ENCODE assay signal across 9 cellular contexts in the genomic region with DNA sequence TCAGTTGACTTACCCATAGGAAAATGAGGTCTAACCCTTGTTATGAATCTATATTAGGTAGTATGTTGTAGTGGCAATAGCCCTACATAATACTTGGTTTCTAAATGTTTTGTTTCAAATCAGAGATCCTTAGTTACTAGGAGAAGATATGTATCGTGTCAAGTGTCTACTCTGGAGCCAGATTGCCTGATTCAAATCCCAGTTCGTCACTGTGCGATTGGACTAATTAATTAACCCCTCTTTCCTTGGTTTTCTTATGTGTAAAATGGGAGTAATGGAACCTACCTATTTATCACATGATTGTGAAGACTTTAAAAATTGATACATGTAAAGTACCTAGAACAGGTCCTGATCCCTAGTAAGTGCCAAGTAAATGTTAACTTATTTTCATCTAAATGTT. TPM values are rescaled to one million over a fixed set of nuclear protein-coding genes. Genes with fewer than 3 reads are reported as not detected.
DNase-seq lines count a peak whose midpoint lies in the region; ATAC-seq and TF ChIP-seq lines count a peak whose summit lies in the region.
"Had no signal": no experiment of that assay in that cellular context is flagged by ENCODE, and none has a peak within 500 bp of the region (broad histone marks: within the 10 kb centered on the region; RNA-seq: fewer than 3 reads in every experiment).

No MANE protein-coding gene starts in this region.

- peak overlapping the region; percentile 98 for H3K4me3 Mint-ChIP-seq in CD8-positive, alpha-beta T cell
- H3K4me3 Mint-ChIP-seq in naive thymus-derived CD8-positive, alpha-beta T cell, result peak overlapping the region; percentile 91 to 99 (median 95)

- H3K9me3 ChIP-seq in CD8-positive, alpha-beta T cell (ENCODE audit: low read length), result no peaks in the 10 kb centered on the region
- H3K9me3 ChIP-seq in KOPT-K1 (ENCODE audit: insufficient read depth, low read length, poor library complexity, severe bottlenecking) (no peaks in the 10 kb centered on the region), mammary epithelial cell (replicated peaks; ENCODE audit: insufficient read depth, low read length) (no peaks in the 10 kb centered on the region)

- no peak overlapping the region for H2AFZ ChIP-seq in mammary epithelial cell (ENCODE audit: low read depth, low read length)

- peak overlapping the region; percentile 85 for H3K9ac ChIP-seq in mammary epithelial cell (ENCODE audit: insufficient read depth, low read length)

- dilution Hi-C loops in mammary epithelial cell (cut with HindIII; ENCODE audit: low sequenced_read_pairs), result no loop called here

- no peak overlapping the region for H3K4me3 ChIP-seq in CD8-positive, alpha-beta T cell (ENCODE audit: low read depth, low read length)
- peak overlapping the region; percentile 79 to 90 (median 80) for H3K4me3 ChIP-seq in mammary epithelial cell (replicated peaks in 1 of 3; ENCODE audit: insufficient read depth in 1 of 3, low read depth in 2 of 3, low read length in 3 of 3)

- DNase-seq in CD8-positive, alpha-beta T cell, result no peak
- DNase-seq in mammary epithelial cell (no peak), GM13976 (ENCODE audit: low spot score) (no peak), amniotic stem cell (lab: John Stamatoyannopoulos, UW) (no peak)
- DNase-seq in naive thymus-derived CD8-positive, alpha-beta T cell, result no peak
- DNase-seq: NCI-H1092 had no signal

- peaks cover 42% of the 10 kb centered on the region for H3K36me3 Mint-ChIP-seq in CD8-positive, alpha-beta T cell
- peaks cover 3 to 43% (median 3%) of the 10 kb centered on the region in 3 donors for H3K36me3 Mint-ChIP-seq in naive thymus-derived CD8-positive, alpha-beta T cell

- BruUV-seq in mammary epithelial cell (replicated peaks; lab: Mats Ljungman, UMichigan), result no TSS peak

- POLR2A ChIA-PET in CD8-positive, alpha-beta T cell (lab: Charles Lee), result interaction anchor here (0.6 to 3.0 kb wide), 2 partner anchors 33 to 1222 kb away, joined by 7 to 8 read pairs; partner anchors contain the start of gene CSRNP2
- POLR2A ChIA-PET in naive thymus-derived CD8-positive, alpha-beta T cell (lab: Charles Lee), result interaction anchor here (0.7 to 1.9 kb wide), 2 partner anchors 34 to 1347 kb away, joined by 4 to 10 read pairs; partner anchors contain the start of gene CSRNP2

- peaks cover 8% of the 10 kb centered on the region for H3K36me3 ChIP-seq in CD8-positive, alpha-beta T cell (ENCODE audit: insufficient read depth, low read length)
- H3K36me3 ChIP-seq in KOPT-K1 (ENCODE audit: insufficient read depth, low read length) (peaks cover 37% of the 10 kb centered on the region), mammary epithelial cell (ENCODE audit: insufficient read depth, low read length) (peaks cover 12% of the 10 kb centered on the region)

- peaks cover 35% of the 10 kb centered on the region for H3K4me1 Mint-ChIP-seq in CD8-positive, alpha-beta T cell (ENCODE audit: low read depth)
- H3K4me1 Mint-ChIP-seq in naive thymus-derived CD8-positive, alpha-beta T cell, result peaks cover 19 to 35% (median 33%) of the 10 kb centered on the region in 4 donors

- no peak overlapping the region for H3K27ac ChIP-seq in CD8-positive, alpha-beta T cell (ENCODE audit: low read depth, low read length)
- peak overlapping the region; percentile 94 for H3K27ac ChIP-seq in KOPT-K1 (ENCODE audit: low read depth, low read length, poor library complexity, severe bottlenecking)
- peak overlapping the region; percentile 53 for H3K27ac ChIP-seq in mammary epithelial cell (ENCODE audit: insufficient read depth, low read depth, low read length)

- peak overlapping the region; percentile 90 for H3K4me2 ChIP-seq in mammary epithelial cell (ENCODE audit: insufficient read depth, low read depth, low read length)

- no peaks in the 10 kb centered on the region for H4K20me1 ChIP-seq in mammary epithelial cell (ENCODE audit: insufficient read depth, low read length)

- peak overlapping the region; percentile 97 for H3K27ac Mint-ChIP-seq in CD8-positive, alpha-beta T cell
- H3K27ac Mint-ChIP-seq in naive thymus-derived CD8-positive, alpha-beta T cell, result peak overlapping the region in 8 of 10 donors; percentile 89 to 98 (median 97)

- CTCF ChIA-PET in CD8-positive, alpha-beta T cell (lab: Charles Lee), result interaction anchor here (1.4 kb wide), 1 partner anchor 292 kb away, joined by 4 read pairs; no protein-coding TSS in a partner anchor
- CTCF ChIA-PET in mammary epithelial cell (lab: Charles Lee; ENCODE audit: low non-redundant PET), result no interaction called here

- ATAC-seq in CD8-positive, alpha-beta T cell, result no peak
- ATAC-seq in naive thymus-derived CD8-positive, alpha-beta T cell, result no peak
- no peak for ATAC-seq in HG03139 (IDR thresholded peaks at IDR 0.05; ENCODE audit: unreplicated experiment)
- ATAC-seq in HG03045 (IDR thresholded peaks at IDR 0.05; ENCODE audit: unreplicated experiment), result no peak

- H3K9me3 Mint-ChIP-seq in CD8-positive, alpha-beta T cell, result no peaks in the 10 kb centered on the region
- H3K9me3 Mint-ChIP-seq in naive thymus-derived CD8-positive, alpha-beta T cell, result no peaks in the 10 kb centered on the region

- 68% methylated on average over 3 of the region's 3 CpGs for WGBS in mammary epithelial cell (ENCODE audit: low coverage, missing lambda C conversion rate)

- H3K27me3 ChIP-seq in CD8-positive, alpha-beta T cell (ENCODE audit: insufficient read depth, low read length), result no peaks in the 10 kb centered on the region
- H3K27me3 ChIP-seq in mammary epithelial cell (ENCODE audit: insufficient read depth, low read length), result no peaks in the 10 kb centered on the region

- in situ Hi-C loops in mammary epithelial cell (cut with MboI; ENCODE audit: low sequenced_read_pairs in 2 of 2) (loop anchor here in 1 of 2 donors (10.0 kb wide), 1 partner anchor 295 kb away; the partner anchor contains the start of gene CELA1), GM13976 (cut with MboI; ENCODE audit: low sequenced_read_pairs, unreplicated experiment) (loop anchor here (5.0 kb wide), 1 partner anchor 293 kb away; no protein-coding TSS in a partner anchor)

- no peak for TF ChIP-seq CTCF in CD8-positive, alpha-beta T cell (IDR thresholded peaks at IDR 0.05)
- no peak for TF ChIP-seq CTCF in mammary epithelial cell (conservative IDR thresholded peaks at IDR 0.05 in 1 of 2, IDR thresholded peaks at IDR 0.05 in 1 of 2; ENCODE audit: extremely low read depth in 1 of 2, insufficient read depth in 1 of 2, low read depth in 1 of 2, low read length in 2 of 2)
- TF ChIP-seq CTCF in GM13976 (IDR thresholded peaks at IDR 0.05; ENCODE audit: borderline replicate concordance, control extremely low read depth, extremely low read depth, insufficient read depth, missing control alignments), result no peak

- intact Hi-C loops in CD8-positive, alpha-beta T cell (cut with DNase I, micrococcal nuclease), result loop anchor here (2.0 to 5.0 kb wide), 4 partner anchors 123 to 961 kb away; partner anchors contain the start of genes ATF1 (in 1 of the 2) and TFCP2 (in 1 of the 2)
- intact Hi-C loops in mammary epithelial cell (cut with micrococcal nuclease), result loop anchor here (5.0 kb wide), 3 partner anchors 168 to 547 kb away; partner anchors contain the start of genes DIP2B, POU6F1 and SMAGP

- no peaks in the 10 kb centered on the region for H3K27me3 Mint-ChIP-seq in CD8-positive, alpha-beta T cell (ENCODE audit: low read depth)
- no peaks in the 10 kb centered on the region for H3K27me3 Mint-ChIP-seq in naive thymus-derived CD8-positive, alpha-beta T cell

- H3K79me2 ChIP-seq in mammary epithelial cell (ENCODE audit: insufficient read depth, low read length), result peaks cover 25% of the 10 kb centered on the region

- H3K4me1 ChIP-seq in CD8-positive, alpha-beta T cell (ENCODE audit: insufficient read depth, low read length), result peaks cover 23% of the 10 kb centered on the region
- peaks cover 9% of the 10 kb centered on the region for H3K4me1 ChIP-seq in mammary epithelial cell (ENCODE audit: insufficient read depth, low read length)

RNA-seq across cellular contexts. Expression of gene LETMD1, which starts 1.4 kb away (rescaled TPM):
- 10 to 100 TPM; 51.3 to 55.2 TPM for total RNA-seq in CD8-positive, alpha-beta T cell
- 10 to 100 TPM; 40.8 to 54.9 TPM for total RNA-seq in mammary epithelial cell
- polyA plus RNA-seq in mammary epithelial cell, result 34.7 TPM
- polyA minus RNA-seq in mammary epithelial cell, result 54.0 TPM
- 10 to 100 TPM; 88.4 to 91.2 TPM for total RNA-seq in naive thymus-derived CD8-positive, alpha-beta T cell
- 10 to 100 TPM; 30.1 to 36.3 (median 30.9) TPM for polyA plus RNA-seq in naive thymus-derived CD8-positive, alpha-beta T cell

RNA-seq across cellular contexts. Expression of gene SLC11A2, which starts 23.3 kb away (rescaled TPM):
- 10 to 100 TPM; 35.1 to 43.1 TPM for total RNA-seq in CD8-positive, alpha-beta T cell
- 10 to 100 TPM; 42.5 to 56.3 TPM for total RNA-seq in mammary epithelial cell
- 23.9 TPM for polyA plus RNA-seq in mammary epithelial cell
- 143 TPM for polyA minus RNA-seq in mammary epithelial cell
- 10 to 100 TPM; 66.0 to 70.2 TPM for total RNA-seq in naive thymus-derived CD8-positive, alpha-beta T cell
- 10 to 100 TPM in 1 of 3 donors, 1 to 10 TPM in 2; 6.9 to 17.2 (median 9.0) TPM for polyA plus RNA-seq in naive thymus-derived CD8-positive, alpha-beta T cell

RNA-seq across cellular contexts. Expression of gene CSRNP2, which starts 33.9 kb away (rescaled TPM):
- 10 to 100 TPM; 19.5 to 19.9 TPM for total RNA-seq in CD8-positive, alpha-beta T cell
- 10 to 100 TPM; 40.1 to 53.3 TPM for total RNA-seq in mammary epithelial cell
- polyA plus RNA-seq in mammary epithelial cell, result 13.2 TPM
- 9.0 TPM for polyA minus RNA-seq in mammary epithelial cell
- total RNA-seq in naive thymus-derived CD8-positive, alpha-beta T cell, result 10 to 100 TPM; 27.8 to 35.2 TPM
- polyA plus RNA-seq in naive thymus-derived CD8-positive, alpha-beta T cell, result 1 to 10 TPM; 2.7 to 3.6 (median 2.7) TPM
